Comparison of ENCODE assay signal across 19 cellular contexts in genomic region chr4:107564326-107564725, GRCh38.
DNase-seq lines count a peak whose midpoint lies in the region; ATAC-seq and TF ChIP-seq lines count a peak whose summit lies in the region.
"Had no signal": no experiment of that assay in that cellular context is flagged by ENCODE, and none has a peak within 500 bp of the region (broad histone marks: within the 10 kb centered on the region; RNA-seq: fewer than 3 reads in every experiment).

No MANE protein-coding gene starts in this region.

- POLR2A ChIA-PET in CD8-positive, alpha-beta T cell (lab: Charles Lee), result no interaction called here

- in situ Hi-C loops in GM23248 (cut with MboI), result no loop called here

- H3K36me3 Mint-ChIP-seq in effector memory CD8-positive, alpha-beta T cell (ENCODE audit: insufficient read depth), result no peaks in the 10 kb centered on the region
- H3K36me3 Mint-ChIP-seq in CD8-positive, alpha-beta T cell, result no peaks in the 10 kb centered on the region

- H3K4me2 ChIP-seq in GM23248 (ENCODE audit: unreplicated experiment) (no peak overlapping the region), Karpas-422 (ENCODE audit: low read depth, low read length, poor library complexity, severe bottlenecking) (no peak overlapping the region)

- H3K27ac ChIP-seq in GM23248 (no peak overlapping the region), Karpas-422 (ENCODE audit: low read length) (no peak overlapping the region), caudate nucleus (ENCODE audit: low read depth, low read length) (no peak overlapping the region)
- no peak overlapping the region for H3K27ac ChIP-seq in CD8-positive, alpha-beta T cell (ENCODE audit: low read depth, low read length)
- H3K27ac ChIP-seq: neutrophil, thoracic aorta had no signal

- peak; percentile 29 for DNase-seq in GM23248
- DNase-seq in cardiac fibroblast (ENCODE audit: low read depth in 2 of 2), result peak; percentile 22 to 63
- DNase-seq in iPS-NIHi7 (ENCODE audit: extremely low spot score), result peak; percentile 23
- DNase-seq in retina, result peak; percentile 49
- DNase-seq in Karpas-422, result no peak
- DNase-seq in effector memory CD8-positive, alpha-beta T cell, result no peak
- DNase-seq in CD8-positive, alpha-beta T cell, result no peak
- no peak for DNase-seq in caudate nucleus (lab: John Stamatoyannopoulos, UW)
- DNase-seq: amniotic stem cell, GOT3, NCI-H1048, NCI-H2107, NCI-H69, T-helper 9 cell had no signal

- H3K4me3 ChIP-seq in GM23248, result no peak overlapping the region
- no peak overlapping the region for H3K4me3 ChIP-seq in cardiac fibroblast (replicated peaks in 1 of 2; ENCODE audit: low read depth in 2 of 2, low read length in 2 of 2)
- H3K4me3 ChIP-seq in Karpas-422 (ENCODE audit: low read length), result no peak overlapping the region
- no peak overlapping the region for H3K4me3 ChIP-seq in CD8-positive, alpha-beta T cell (ENCODE audit: low read depth, low read length)
- H3K4me3 ChIP-seq: K562, thoracic aorta had no signal

- no peaks in the 10 kb centered on the region for H3K4me1 Mint-ChIP-seq in effector memory CD8-positive, alpha-beta T cell (ENCODE audit: low read depth in 2 of 2)
- H3K4me1 Mint-ChIP-seq in CD8-positive, alpha-beta T cell (ENCODE audit: low read depth), result no peaks in the 10 kb centered on the region
- H3K4me1 Mint-ChIP-seq: B cell had no signal

- H3K4me1 ChIP-seq in GM23248 (ENCODE audit: insufficient read depth) (no peaks in the 10 kb centered on the region), Karpas-422 (ENCODE audit: low read length) (no peaks in the 10 kb centered on the region)
- H3K4me1 ChIP-seq in CD8-positive, alpha-beta T cell (ENCODE audit: insufficient read depth, low read length), result no peaks in the 10 kb centered on the region

- TF ChIP-seq CTCF in cardiac fibroblast (IDR thresholded peaks at IDR 0.05; ENCODE audit: low read depth, low read length), result no peak
- TF ChIP-seq CTCF in CD8-positive, alpha-beta T cell (IDR thresholded peaks at IDR 0.05), result no peak

- H3K9me2 ChIP-seq in GM23248 (ENCODE audit: insufficient read depth) (no peaks in the 10 kb centered on the region), Karpas-422 (replicated peaks; ENCODE audit: insufficient read depth, low read length) (no peaks in the 10 kb centered on the region)

- H2AFZ ChIP-seq in GM23248 (no peak overlapping the region), Karpas-422 (ENCODE audit: low read length) (no peak overlapping the region)

- H3K79me2 ChIP-seq in GM23248 (ENCODE audit: insufficient read depth) (no peaks in the 10 kb centered on the region), Karpas-422 (ENCODE audit: low read length) (no peaks in the 10 kb centered on the region)

- no peaks in the 10 kb centered on the region for H3F3A ChIP-seq in GM23248 (ENCODE audit: insufficient read depth)

- H3K36me3 ChIP-seq in GM23248 (ENCODE audit: low read depth) (no peaks in the 10 kb centered on the region), Karpas-422 (ENCODE audit: insufficient read depth, low read length) (no peaks in the 10 kb centered on the region)
- H3K36me3 ChIP-seq in CD8-positive, alpha-beta T cell (ENCODE audit: insufficient read depth, low read length), result no peaks in the 10 kb centered on the region
- H3K36me3 ChIP-seq: neutrophil, thoracic aorta had no signal

- no peak for ATAC-seq in effector memory CD8-positive, alpha-beta T cell (replicated peaks)
- ATAC-seq in CD8-positive, alpha-beta T cell, result no peak
- ATAC-seq: K562, Panc1 had no signal

- H3K27me3 ChIP-seq in GM23248 (replicated peaks; ENCODE audit: insufficient read depth) (no peaks in the 10 kb centered on the region), Karpas-422 (ENCODE audit: low read length) (no peaks in the 10 kb centered on the region)
- no peaks in the 10 kb centered on the region for H3K27me3 ChIP-seq in CD8-positive, alpha-beta T cell (ENCODE audit: insufficient read depth, low read length)
- H3K27me3 ChIP-seq: neutrophil had no signal

- WGBS in GM23248 (ENCODE audit: low coverage in 1 of 2, low lambda C conversion rate in 2 of 2, missing lambda C conversion rate in 2 of 2), 2 experiments, result 24 to 26% methylated on average over 5 of the region's 5 CpGs

- H3K4me3 Mint-ChIP-seq in effector memory CD8-positive, alpha-beta T cell, result no peak overlapping the region
- H3K4me3 Mint-ChIP-seq in CD8-positive, alpha-beta T cell, result no peak overlapping the region
- H3K4me3 Mint-ChIP-seq: B cell had no signal

- H3K9ac ChIP-seq in GM23248 (no peak overlapping the region), Karpas-422 (ENCODE audit: low read length) (no peak overlapping the region)

- H3K9me3 Mint-ChIP-seq in effector memory CD8-positive, alpha-beta T cell, result peaks cover 0 to 8% of the 10 kb centered on the region in 2 donors
- peaks cover 9% of the 10 kb centered on the region for H3K9me3 Mint-ChIP-seq in CD8-positive, alpha-beta T cell

- H3K9me3 ChIP-seq in GM23248 (ENCODE audit: low read depth), result peaks cover 9% of the 10 kb centered on the region
- no peaks in the 10 kb centered on the region for H3K9me3 ChIP-seq in Karpas-422 (ENCODE audit: low read length)
- H3K9me3 ChIP-seq in CD8-positive, alpha-beta T cell (ENCODE audit: low read length), result no peaks in the 10 kb centered on the region
- H3K9me3 ChIP-seq: neutrophil, thoracic aorta had no signal

- intact Hi-C loops in CD8-positive, alpha-beta T cell (cut with DNase I, micrococcal nuclease), result no loop called here

- CTCF ChIA-PET in CD8-positive, alpha-beta T cell (lab: Charles Lee), result no interaction called here

- H3K27me3 Mint-ChIP-seq in effector memory CD8-positive, alpha-beta T cell, result peaks cover 11 to 14% of the 10 kb centered on the region in 2 donors
- peaks cover 19% of the 10 kb centered on the region for H3K27me3 Mint-ChIP-seq in CD8-positive, alpha-beta T cell (ENCODE audit: low read depth)

- no peak overlapping the region for H3K27ac Mint-ChIP-seq in effector memory CD8-positive, alpha-beta T cell
- no peak overlapping the region for H3K27ac Mint-ChIP-seq in CD8-positive, alpha-beta T cell
- H3K27ac Mint-ChIP-seq: B cell had no signal

- H4K20me1 ChIP-seq in GM23248 (ENCODE audit: insufficient read depth) (no peaks in the 10 kb centered on the region), Karpas-422 (ENCODE audit: insufficient read depth, low read depth, low read length) (no peaks in the 10 kb centered on the region)

Comparison
In these comparisons a context has a peak if more than half of its experiments do, and no peak if none do; other contexts are left out.
1. DNase-seq: peak in GM23248 (single experiment), cardiac fibroblast (2 of 2), iPS-NIHi7 (single experiment) and retina (single experiment); none in Karpas-422 (single experiment), effector memory CD8-positive, alpha-beta T cell (0 of 3), CD8-positive, alpha-beta T cell (0 of 7) and caudate nucleus (0 of 61).